ENCODE assay signal across 15 cellular contexts in genomic region chr3:155032918-155033317, GRCh38. TPM values are rescaled to one million over a fixed set of nuclear protein-coding genes. Genes with fewer than 3 reads are reported as not detected.
DNase-seq lines count a peak whose midpoint lies in the region; FAIRE-seq and TF ChIP-seq lines count a peak whose summit lies in the region.
"Had no signal": no experiment of that assay in that cellular context is flagged by ENCODE, and none has a peak within 500 bp of the region (broad histone marks: within the 10 kb centered on the region; RNA-seq: fewer than 3 reads in every experiment).

No MANE protein-coding gene starts in this region.

- H3K79me2 ChIP-seq in astrocyte (ENCODE audit: insufficient read depth, low read length) = no peaks in the 10 kb centered on the region

- H3K4me3 Mint-ChIP-seq in astrocyte (ENCODE audit: unreplicated experiment) = no peak overlapping the region
- H3K4me3 Mint-ChIP-seq: neural progenitor cell had no signal

- no peak for TF ChIP-seq POLR2A in lower leg skin (IDR thresholded peaks at IDR 0.05)

- no peak overlapping the region for H2AFZ ChIP-seq in astrocyte (ENCODE audit: low read depth, low read length)
- H2AFZ ChIP-seq: neural progenitor cell had no signal

- H3K27ac ChIP-seq in astrocyte (ENCODE audit: low read depth, low read length) = no peak overlapping the region
- H3K27ac ChIP-seq: neural progenitor cell had no signal

- DNase-seq in CD1c-positive myeloid dendritic cell (ENCODE audit: extremely low spot score) (peak; percentile 55), LHCN-M2 (ENCODE audit: low read depth) (peak; percentile 21), astrocyte (ENCODE audit: low read depth) (peak; percentile 14), kidney tubule cell (ENCODE audit: low spot score) (peak; percentile 58), pons (ENCODE audit: low spot score) (no peak), middle frontal gyrus (ENCODE audit: extremely low spot score, low spot score) (no peak), DMS114 treated with DMSO at 0.1 percent for 48 hours (lab: John Stamatoyannopoulos, UW; ENCODE audit: unreplicated experiment) (no peak), lower leg skin (ENCODE audit: low spot score in 2 of 2) (no peak)
- DNase-seq: activated CD4-positive, CD25-positive, alpha-beta regulatory T cell treated with anti-CD3 and anti-CD28 coated beads, Interleukin-2, amount 50 U/mL, for 72 hours; C1 segment of cervical spinal cord; foreskin melanocyte; GDM1; NCI-H1105; NCI-H526 treated with DMSO at 0.1 percent for 48 hours had no signal

- H3K4me1 Mint-ChIP-seq in astrocyte (ENCODE audit: low read depth, unreplicated experiment) = peaks cover 32% of the 10 kb centered on the region

- peaks cover 4% of the 10 kb centered on the region for H3K9me3 Mint-ChIP-seq in astrocyte (ENCODE audit: unreplicated experiment)

- no peaks in the 10 kb centered on the region for H3K27me3 Mint-ChIP-seq in astrocyte (ENCODE audit: low read depth, unreplicated experiment)

- peak overlapping the region; percentile 95 for H3K27ac Mint-ChIP-seq in astrocyte (ENCODE audit: unreplicated experiment)
- H3K27ac Mint-ChIP-seq: neural progenitor cell had no signal

- peak overlapping the region; percentile 10 for H3K4me2 ChIP-seq in astrocyte (ENCODE audit: low read length)
- H3K4me2 ChIP-seq: neural progenitor cell had no signal

- FAIRE-seq in astrocyte (lab: Jason Lieb, UNC) = peak; percentile 47

- H3K4me3 ChIP-seq in astrocyte (ENCODE audit: insufficient read depth, low read depth, low read length) (no peak overlapping the region), lower leg skin (ENCODE audit: low read depth, poor library complexity, severe bottlenecking) (no peak overlapping the region)
- H3K4me3 ChIP-seq: neural progenitor cell had no signal

- no peaks in the 10 kb centered on the region for H3K9me3 ChIP-seq in astrocyte (ENCODE audit: insufficient read depth, low read depth, low read length)

- no peak overlapping the region for H3K9ac ChIP-seq in astrocyte (ENCODE audit: low read length)
- H3K9ac ChIP-seq: neural progenitor cell had no signal

- no peaks in the 10 kb centered on the region for H4K20me1 ChIP-seq in astrocyte (ENCODE audit: insufficient read depth, low read length)

- no peaks in the 10 kb centered on the region for H3K36me3 ChIP-seq in astrocyte (ENCODE audit: insufficient read depth, low read length)
- H3K36me3 ChIP-seq: neural progenitor cell had no signal

- intact Hi-C loops in lower leg skin (cut with DNase I; ENCODE audit: low total_unique reads) = no loop called here

- H3K4me1 ChIP-seq in astrocyte (ENCODE audit: insufficient read depth, low read length) = no peaks in the 10 kb centered on the region

- no peaks in the 10 kb centered on the region for H3K27me3 ChIP-seq in astrocyte (ENCODE audit: insufficient read depth, low read length)
- H3K27me3 ChIP-seq: neural progenitor cell had no signal

- H3K36me3 Mint-ChIP-seq in astrocyte (ENCODE audit: low read depth, unreplicated experiment) = peaks cover 2% of the 10 kb centered on the region
- H3K36me3 Mint-ChIP-seq: neural progenitor cell had no signal

- TF ChIP-seq CTCF in astrocyte (IDR thresholded peaks at IDR 0.05; ENCODE audit: insufficient read depth, low read depth, low read length) (no peak), lower leg skin (IDR thresholded peaks at IDR 0.05) (no peak)

RNA-seq across cellular contexts. Expression of gene MME, which starts 47.2 kb away (rescaled TPM):
- total RNA-seq in LHCN-M2 (2014; rRNA removed) (258 and 388 TPM in 2 replicates), astrocyte (54.3 and 55.5 TPM in 2 replicates), lower leg skin (10 to 100 TPM in 2 of 4 donors, 1 to 10 TPM in 2; 3.8 to 11.0 (median 9.6) TPM)
- polyA plus RNA-seq in LHCN-M2 (2012) = 26.4 TPM

Comparison
In these comparisons a context has a peak if more than half of its experiments do, and no peak if none do; other contexts are left out.
1. DNase-seq: peak in CD1c-positive myeloid dendritic cell (single experiment), LHCN-M2 (single experiment), astrocyte (single experiment) and kidney tubule cell (single experiment); none in pons (single experiment), middle frontal gyrus (single experiment), DMS114 treated with DMSO at 0.1 percent for 48 hours (single experiment) and lower leg skin (0 of 2).